ENCODE assay signal across 7 cellular contexts in genomic region chr15:58438956-58439355, GRCh38. TPM values are rescaled to one million over a fixed set of nuclear protein-coding genes. Genes with fewer than 3 reads are reported as not detected.
A peak's percentile ranks its signal among the peaks of the same experiment; 100 is the strongest.
DNase-seq lines count a peak whose midpoint lies in the region; ATAC-seq, FAIRE-seq and TF ChIP-seq lines count a peak whose summit lies in the region.

No MANE protein-coding gene starts in this region.

- H3K9me3 ChIP-seq in Loucy (ENCODE audit: insufficient read depth, low read depth, low read length) (no peaks in the 10 kb centered on the region), endothelial cell of umbilical vein (replicated peaks; ENCODE audit: control insufficient read depth, insufficient read depth, low read length) (no peaks in the 10 kb centered on the region)

- DNase-seq in ELF-1 (ENCODE audit: low read depth, low spot score): peak; percentile 39
- peak; percentile 50 for DNase-seq in SK-N-DZ (ENCODE audit: low spot score)
- DNase-seq in endothelial cell of umbilical vein (ENCODE audit: low read depth, low spot score): peak; percentile 72
- DNase-seq in non-pigmented ciliary epithelial cell (ENCODE audit: low read depth): peak; percentile 18
- DNase-seq in activated effector memory CD4-positive, alpha-beta T cell treated with Interleukin-2 at 50 U/mL for 16 hours: no peak

- CTCF ChIA-PET in endothelial cell of umbilical vein (lab: Charles Lee): interaction anchor here (2.5 kb wide), 1 partner anchor 108 kb away, joined by 6 read pairs; no protein-coding TSS in a partner anchor

- H3K9ac ChIP-seq in Loucy (ENCODE audit: low read depth, low read length, poor library complexity, severe bottlenecking): peak overlapping the region; percentile 6
- H3K9ac ChIP-seq in endothelial cell of umbilical vein (replicated peaks; ENCODE audit: extremely low read depth, insufficient read depth, low read length): no peak overlapping the region

- POLR2A ChIA-PET in endothelial cell of umbilical vein (lab: Charles Lee): no interaction called here

- H3K36me3 ChIP-seq in Loucy (ENCODE audit: insufficient read depth, low read length) (no peaks in the 10 kb centered on the region), endothelial cell of umbilical vein (ENCODE audit: control insufficient read depth in 2 of 2, extremely low read depth in 1 of 2, insufficient read depth in 2 of 2, low read length in 2 of 2) (no peaks in the 10 kb centered on the region)

- H3F3A ChIP-seq in Loucy (ENCODE audit: low read depth): no peaks in the 10 kb centered on the region

- BruUV-seq in endothelial cell of umbilical vein (replicated peaks; lab: Mats Ljungman, UMichigan): no TSS peak

- peak; percentile 82 for TF ChIP-seq CTCF in Loucy (conservative IDR thresholded peaks at IDR 0.05; ENCODE audit: low read length)
- TF ChIP-seq CTCF in endothelial cell of umbilical vein (IDR thresholded peaks at IDR 0.05; ENCODE audit: extremely low read depth in 1 of 2, insufficient read depth in 1 of 2, low read depth in 1 of 2, low read length in 2 of 2): peak; percentile 30 to 33

- ATAC-seq in HG03139 (IDR thresholded peaks at IDR 0.05; ENCODE audit: unreplicated experiment): no peak

- no peak overlapping the region for H3K27ac ChIP-seq in endothelial cell of umbilical vein (ENCODE audit: insufficient read depth, low read depth, low read length)

- H3K9me2 ChIP-seq in Loucy (replicated peaks; ENCODE audit: low read depth, low read length): no peaks in the 10 kb centered on the region

- H3K79me2 ChIP-seq in Loucy (ENCODE audit: insufficient read depth, low read length) (no peaks in the 10 kb centered on the region), endothelial cell of umbilical vein (ENCODE audit: control insufficient read depth, insufficient read depth, low read length) (no peaks in the 10 kb centered on the region)

- H3K4me3 ChIP-seq in Loucy (ENCODE audit: low read length, poor library complexity, severe bottlenecking): no peak overlapping the region
- no peak overlapping the region for H3K4me3 ChIP-seq in endothelial cell of umbilical vein (replicated peaks in 1 of 3; ENCODE audit: insufficient read depth in 1 of 3, low read depth in 1 of 3, low read length in 3 of 3)

- dilution Hi-C loops in endothelial cell of umbilical vein (cut with MboI; ENCODE audit: extremely low pct_ligation_motif_present, low sequenced_read_pairs): no loop called here

- intact Hi-C loops in endothelial cell of umbilical vein (cut with micrococcal nuclease): no loop called here

- no peaks in the 10 kb centered on the region for H3K27me3 ChIP-seq in Loucy (ENCODE audit: insufficient read depth, low read length, poor library complexity, severe bottlenecking)
- no peaks in the 10 kb centered on the region for H3K27me3 ChIP-seq in endothelial cell of umbilical vein (ENCODE audit: control insufficient read depth in 2 of 2, insufficient read depth in 2 of 2, low read length in 2 of 2)

- H4K20me1 ChIP-seq in Loucy (ENCODE audit: insufficient read depth, low read length, poor library complexity, severe bottlenecking) (no peaks in the 10 kb centered on the region), endothelial cell of umbilical vein (replicated peaks; ENCODE audit: control insufficient read depth, extremely low read depth, insufficient read depth, low read length) (no peaks in the 10 kb centered on the region)

- H3K9me1 ChIP-seq in endothelial cell of umbilical vein (replicated peaks; ENCODE audit: control insufficient read depth, extremely low read depth, insufficient read depth, low read length): no peaks in the 10 kb centered on the region

- H3K4me2 ChIP-seq in Loucy (ENCODE audit: low read depth, low read length, poor library complexity, severe bottlenecking) (no peak overlapping the region), endothelial cell of umbilical vein (ENCODE audit: insufficient read depth, low read length) (no peak overlapping the region)

- H2AFZ ChIP-seq in Loucy (ENCODE audit: low read length): peak overlapping the region; percentile 23; the same call in 1 of the 2 replicates
- no peak overlapping the region for H2AFZ ChIP-seq in endothelial cell of umbilical vein (ENCODE audit: low read depth, low read length)

- TF ChIP-seq POLR2A in endothelial cell of umbilical vein (IDR thresholded peaks at IDR 0.05; ENCODE audit: low read depth, low read length): no peak

- H3K4me1 ChIP-seq in Loucy (ENCODE audit: insufficient read depth, low read length, poor library complexity, severe bottlenecking) (peaks cover 20% of the 10 kb centered on the region), endothelial cell of umbilical vein (ENCODE audit: control insufficient read depth, extremely low read depth, insufficient read depth, low read length) (peaks cover 32% of the 10 kb centered on the region)

- FAIRE-seq in endothelial cell of umbilical vein (lab: Jason Lieb, UNC): peak; percentile 8

TF ChIP-seq in endothelial cell of umbilical vein, 7 proteins besides CTCF, POLR2A, EP300 and RAD21:
- no peak for TF ChIP-seq EZH2 (IDR thresholded peaks at IDR 0.05; ENCODE audit: borderline replicate concordance, low read depth, low read length, severe bottlenecking)
- no peak for TF ChIP-seq MAX (IDR thresholded peaks at IDR 0.05; ENCODE audit: insufficient read depth, insufficient read length)
- TF ChIP-seq POLR2AphosphoS5 (IDR thresholded peaks at IDR 0.05; ENCODE audit: insufficient read depth, low read depth, low read length): no peak
- TF ChIP-seq MYC (IDR thresholded peaks at IDR 0.05; ENCODE audit: low read depth, low read length): no peak
- TF ChIP-seq FOS (IDR thresholded peaks at IDR 0.05; ENCODE audit: borderline replicate concordance, insufficient read depth, low read length): no peak
- no peak for TF ChIP-seq GATA2 (IDR thresholded peaks at IDR 0.05; ENCODE audit: insufficient read depth, insufficient read length, low read depth, low read length)
- TF ChIP-seq JUN (IDR thresholded peaks at IDR 0.05; ENCODE audit: borderline replicate concordance, insufficient read depth, insufficient read length, low read depth): no peak
TF ChIP-seq in endothelial cell of umbilical vein: peak in this region for 0.

RNA-seq across cellular contexts. Expression of gene LIPC, which starts 7.2 kb away (rescaled TPM):
- polyA plus RNA-seq in SK-N-DZ (2014; cell fraction: cytosol; rRNA removed): not detected in 2 replicates
- polyA plus RNA-seq in SK-N-DZ (2014; cell fraction: nucleus; rRNA removed): not detected in 2 replicates
- not detected in 2 replicates for total RNA-seq in endothelial cell of umbilical vein
- polyA plus RNA-seq in endothelial cell of umbilical vein: not detected in 2 replicates
- polyA plus RNA-seq in endothelial cell of umbilical vein (2011; cell fraction: cytosol; rRNA removed): 0.04 TPM in 1 of 2 replicates, not detected in the other
- polyA plus RNA-seq in endothelial cell of umbilical vein (2011; cell fraction: nucleus; rRNA removed): not detected in 2 replicates
- polyA plus RNA-seq in endothelial cell of umbilical vein (2012): not detected in 2 replicates
- not detected in 2 replicates for polyA minus RNA-seq in endothelial cell of umbilical vein
- polyA minus RNA-seq in endothelial cell of umbilical vein (2011; cell fraction: cytosol; rRNA and poly(A)+ RNA removed): not detected
- not detected in 2 replicates for polyA minus RNA-seq in endothelial cell of umbilical vein (2011; cell fraction: nucleus; rRNA and poly(A)+ RNA removed)
